In the genomic region with DNA sequence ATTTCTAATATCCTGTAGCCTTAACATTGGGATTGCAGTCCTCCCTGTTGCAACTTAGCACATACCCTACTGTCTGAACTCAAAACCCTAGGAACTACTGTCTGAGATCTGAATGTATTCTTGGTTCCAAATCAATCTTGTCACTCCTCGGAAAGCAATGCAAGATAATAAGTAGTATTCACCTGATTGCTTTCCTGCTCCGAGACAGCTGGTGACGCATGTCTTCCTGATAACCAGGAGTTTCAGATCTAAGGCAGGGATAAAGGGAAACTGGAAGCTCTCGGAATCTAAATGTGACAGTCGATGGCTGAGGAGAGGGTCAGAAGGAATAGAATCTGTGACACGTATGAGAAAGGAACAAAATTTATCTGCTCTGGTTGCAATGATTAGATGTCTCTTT, we compare ENCODE assay signal across 31 cellular contexts.
"Had no signal": no experiment of that assay in that cellular context is flagged by ENCODE, and none has a peak within 500 bp of the region (broad histone marks: within the 10 kb centered on the region; RNA-seq: fewer than 3 reads in every experiment).

No MANE protein-coding gene starts in this region.

- H3K4me3 ChIP-seq: coronary artery, dorsolateral prefrontal cortex, esophagus muscularis mucosa, gastrocnemius medialis had no signal

- H3K27ac ChIP-seq: brain microvascular endothelial cell, coronary artery, dorsolateral prefrontal cortex, esophagus muscularis mucosa, foreskin keratinocyte, gastrocnemius medialis, WERI-Rb-1 had no signal

- H3K27me3 Mint-ChIP-seq: activated CD4-positive, alpha-beta memory T cell treated with anti-CD3 and anti-CD28 coated beads, Interleukin-2, amount 10 ng/mL, durations not matched to agents 7 days and 5 days; activated CD4-positive, alpha-beta T cell treated with anti-CD3 and anti-CD28 coated beads for 36 hours; activated CD4-positive, alpha-beta T cell treated with anti-CD3 and anti-CD28 coated beads, Interleukin-2, amount 10 ng/mL, durations not matched to agents 24 days and 14 days; activated T-cell treated with anti-CD3 and anti-CD28 coated beads, Interleukin-2, amount 50 U/mL, for 24 hours; central memory CD8-positive, alpha-beta T cell; dendritic cell treated with granulocyte-macrophage colony-stimulating factor and Interleukin-4, amounts not matched to agents 40 ng/mL and 50 ng/mL, for 4 days; T-helper 17 cell had no signal

- DNase-seq: activated CD4-positive, alpha-beta memory T cell treated with anti-CD3 and anti-CD28 coated beads, Interleukin-2, amount 10 ng/mL, durations not matched to agents 7 days and 5 days; activated CD4-positive, alpha-beta T cell treated with anti-CD3 and anti-CD28 coated beads for 36 hours; activated CD4-positive, alpha-beta T cell treated with anti-CD3 and anti-CD28 coated beads, Interleukin-2, amount 10 ng/mL, durations not matched to agents 24 days and 14 days; activated CD4-positive, CD25-positive, alpha-beta regulatory T cell; activated CD4-positive, CD25-positive, alpha-beta regulatory T cell treated with anti-CD3 and anti-CD28 coated beads, Interleukin-2, amount 50 U/mL, for 72 hours; activated CD8-positive, alpha-beta memory T cell treated with anti-CD3 and anti-CD28 coated beads, Interleukin-2, amount 50 U/mL, for 48 hours; activated gamma-delta T cell treated with Interleukin-2 at 50 U/mL for 16 hours; activated naive CD4-positive, alpha-beta T cell treated with anti-CD3 and anti-CD28 coated beads, Interleukin-2, amount 50 U/mL, for 16 hours; activated naive CD4-positive, alpha-beta T cell treated with Interleukin-2 at 50 U/mL for 16 hours; activated T-cell treated with anti-CD3 and anti-CD28 coated beads for 4 hours; activated T-cell treated with anti-CD3 and anti-CD28 coated beads, Interleukin-2, amount 50 U/mL, for 24 hours; activated T-cell treated with anti-CD3 and anti-CD28 coated beads, Interleukin-2, amount 50 U/mL, for 72 hours; amniotic stem cell; anterior cingulate cortex; brain microvascular endothelial cell; dorsolateral prefrontal cortex; effector memory CD4-positive, alpha-beta T cell; erythroblast; foreskin keratinocyte; gastrocnemius medialis; head of caudate nucleus; T-helper 1 cell; T-helper 17 cell; T1000; WERI-Rb-1 had no signal

- H3K36me3 ChIP-seq: brain microvascular endothelial cell, esophagus muscularis mucosa, gastrocnemius medialis, WERI-Rb-1 had no signal

- ATAC-seq: activated CD4-positive, alpha-beta T cell treated with anti-CD3 and anti-CD28 coated beads for 36 hours; activated T-cell treated with anti-CD3 and anti-CD28 coated beads, Interleukin-2, amount 50 U/mL, for 72 hours; foreskin keratinocyte; gastrocnemius medialis; T-helper 17 cell had no signal

- H3K4me1 ChIP-seq: esophagus muscularis mucosa, foreskin keratinocyte, gastrocnemius medialis had no signal

- H3K9me3 Mint-ChIP-seq: activated CD4-positive, alpha-beta T cell treated with anti-CD3 and anti-CD28 coated beads, Interleukin-2, amount 10 ng/mL, durations not matched to agents 24 days and 14 days; dendritic cell treated with granulocyte-macrophage colony-stimulating factor and Interleukin-4, amounts not matched to agents 40 ng/mL and 50 ng/mL, for 4 days; T-helper 2 cell treated with Interferon-gamma antibody and Interleukin-4, amounts not matched to agents 5 μg/mL and 100 μg/mL, for 36 hours had no signal

- H3K36me3 Mint-ChIP-seq: activated naive CD8-positive, alpha-beta T cell had no signal

- H3K4me1 Mint-ChIP-seq: activated CD4-positive, alpha-beta memory T cell treated with anti-CD3 and anti-CD28 coated beads, Interleukin-2, amount 10 ng/mL, durations not matched to agents 7 days and 5 days; activated CD4-positive, alpha-beta T cell treated with anti-CD3 and anti-CD28 coated beads for 36 hours; activated CD4-positive, alpha-beta T cell treated with anti-CD3 and anti-CD28 coated beads, Interleukin-2, amount 10 ng/mL, durations not matched to agents 24 days and 14 days; central memory CD8-positive, alpha-beta T cell; T-helper 17 cell had no signal

- H3K9me3 ChIP-seq: esophagus muscularis mucosa, gastrocnemius medialis had no signal

- H3K27me3 ChIP-seq: brain microvascular endothelial cell, esophagus muscularis mucosa, foreskin keratinocyte, gastrocnemius medialis had no signal

- H3K27ac Mint-ChIP-seq: activated CD4-positive, alpha-beta memory T cell treated with anti-CD3 and anti-CD28 coated beads, Interleukin-2, amount 10 ng/mL, durations not matched to agents 7 days and 5 days; activated CD4-positive, alpha-beta T cell treated with anti-CD3 and anti-CD28 coated beads for 36 hours; activated CD4-positive, alpha-beta T cell treated with anti-CD3 and anti-CD28 coated beads, Interleukin-2, amount 10 ng/mL, durations not matched to agents 24 days and 14 days; activated naive CD8-positive, alpha-beta T cell; activated T-cell treated with anti-CD3 and anti-CD28 coated beads, Interleukin-2, amount 50 U/mL, for 24 hours; activated T-cell treated with anti-CD3 and anti-CD28 coated beads, Interleukin-2, amount 50 U/mL, for 72 hours; dendritic cell treated with granulocyte-macrophage colony-stimulating factor and Interleukin-4, amounts not matched to agents 40 ng/mL and 50 ng/mL, for 4 days; T-helper 17 cell; T-helper 2 cell treated with Interferon-gamma antibody and Interleukin-4, amounts not matched to agents 5 μg/mL and 100 μg/mL, for 36 hours had no signal

- H3K4me3 Mint-ChIP-seq: activated CD4-positive, alpha-beta memory T cell treated with anti-CD3 and anti-CD28 coated beads, Interleukin-2, amount 10 ng/mL, durations not matched to agents 7 days and 5 days; activated CD4-positive, alpha-beta T cell treated with anti-CD3 and anti-CD28 coated beads for 36 hours; activated CD4-positive, alpha-beta T cell treated with anti-CD3 and anti-CD28 coated beads, Interleukin-2, amount 10 ng/mL, durations not matched to agents 24 days and 14 days; activated naive CD8-positive, alpha-beta T cell; activated T-cell treated with anti-CD3 and anti-CD28 coated beads, Interleukin-2, amount 50 U/mL, for 24 hours; activated T-cell treated with anti-CD3 and anti-CD28 coated beads, Interleukin-2, amount 50 U/mL, for 72 hours; central memory CD8-positive, alpha-beta T cell; dendritic cell treated with granulocyte-macrophage colony-stimulating factor and Interleukin-4, amounts not matched to agents 40 ng/mL and 50 ng/mL, for 4 days; T-helper 17 cell; T-helper 2 cell treated with Interferon-gamma antibody and Interleukin-4, amounts not matched to agents 5 μg/mL and 100 μg/mL, for 36 hours had no signal
